21 cellular contexts compared by ENCODE assay signal in the genomic region with DNA sequence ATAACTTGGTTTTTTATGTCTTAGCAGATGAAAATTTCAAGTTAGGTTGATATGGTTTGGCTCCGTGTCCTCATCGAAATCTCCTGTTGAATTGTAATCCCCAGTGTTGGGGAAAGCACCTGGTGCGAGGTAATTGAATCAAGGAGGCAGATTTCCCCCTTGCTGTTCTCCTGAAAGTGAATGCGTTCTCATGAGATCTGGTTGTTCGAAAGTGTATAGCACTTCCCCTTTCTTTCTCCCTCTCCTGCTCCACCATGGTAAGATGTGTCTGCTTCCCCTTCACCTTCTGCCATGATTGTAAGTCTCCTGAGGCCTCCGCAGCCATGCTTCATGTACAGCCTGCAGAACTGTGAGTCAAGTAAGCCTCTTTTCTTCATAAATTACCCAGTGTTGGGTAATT.
DNase-seq lines count a peak whose midpoint lies in the region; ATAC-seq and TF ChIP-seq lines count a peak whose summit lies in the region.
"Had no signal": no experiment of that assay in that cellular context is flagged by ENCODE, and none has a peak within 500 bp of the region (broad histone marks: within the 10 kb centered on the region; RNA-seq: fewer than 3 reads in every experiment).

No MANE protein-coding gene starts in this region.

- H3K36me3 ChIP-seq in vagina: no peaks in the 10 kb centered on the region
- H3K36me3 ChIP-seq in ascending aorta: no peaks in the 10 kb centered on the region
- H3K36me3 ChIP-seq: tibial nerve had no signal

- ATAC-seq in GM18498 (IDR thresholded peaks at IDR 0.05; ENCODE audit: unreplicated experiment) (peak; percentile 74), GM21447 (IDR thresholded peaks at IDR 0.05; ENCODE audit: unreplicated experiment) (peak; percentile 84), HG03066 (IDR thresholded peaks at IDR 0.05; ENCODE audit: low read depth, unreplicated experiment) (peak; percentile 66)
- ATAC-seq: mucosa of descending colon had no signal

- H3K27me3 ChIP-seq in vagina (no peaks in the 10 kb centered on the region), ascending aorta (no peaks in the 10 kb centered on the region)
- H3K27me3 ChIP-seq: hepatocyte, tibial nerve had no signal

- TF ChIP-seq CTCF in vagina (IDR thresholded peaks at IDR 0.05): no peak
- TF ChIP-seq CTCF in ascending aorta (IDR thresholded peaks at IDR 0.05): no peak

- H3K27ac ChIP-seq in vagina (no peak overlapping the region), ascending aorta (peak overlapping the region in 1 of 2 donors; percentile 86)
- H3K27ac ChIP-seq: hepatocyte, PC-9, tibial nerve had no signal

- TF ChIP-seq POLR2A in vagina (IDR thresholded peaks at IDR 0.05): no peak

- intact Hi-C loops in posterior vena cava (cut with DNase I) (loop anchor here in 1 of 2 donors (10.0 kb wide), 1 partner anchor 407 kb away; the partner anchor contains the start of gene IGFBP5), vagina (cut with DNase I) (no loop called here), ascending aorta (cut with DNase I) (loop anchor here (10.0 kb wide), 1 partner anchor 547 kb away; no protein-coding TSS in a partner anchor)

- H3K4me3 ChIP-seq in vagina (no peak overlapping the region), ascending aorta (no peak overlapping the region)
- H3K4me3 ChIP-seq: hepatocyte, mucosa of descending colon, PC-9, tibial nerve had no signal

- H3K4me1 ChIP-seq in vagina (peaks cover 19% of the 10 kb centered on the region), ascending aorta (peaks cover 7 to 29% of the 10 kb centered on the region in 2 donors)

- DNase-seq in NOMO-1 treated with dmso at 0.1 percent for 144 hours (lab: John Stamatoyannopoulos, UW; ENCODE audit: unreplicated experiment) (peak; percentile 17), posterior vena cava (ENCODE audit: low spot score) (no peak), vagina (ENCODE audit: extremely low spot score in 2 of 2) (no peak), ascending aorta (ENCODE audit: low spot score in 2 of 2) (no peak)
- no peak for DNase-seq in activated effector memory CD4-positive, alpha-beta T cell treated with anti-CD3 and anti-CD28 coated beads, Interleukin-2, amount 50 U/mL, for 16 hours
- DNase-seq: activated effector memory CD4-positive, alpha-beta T cell treated with Interleukin-2 at 50 U/mL for 16 hours; CD4-positive, alpha-beta T cell; cortex of kidney; DND-41; HCEC 1CT; mucosa of descending colon; NCI-H1436 treated with DMSO at 0.1 percent for 48 hours; NCI-H345; occipital lobe; PC-9; stimulated activated CD4-positive, alpha-beta T cell treated with anti-CD3 and anti-CD28 coated beads, Interleukin-4, amount 100 ng/mL, for 24 hours had no signal

- H3K9me3 ChIP-seq in vagina (no peaks in the 10 kb centered on the region), ascending aorta (no peaks in the 10 kb centered on the region)
- H3K9me3 ChIP-seq: mucosa of descending colon, tibial nerve had no signal
